In the genomic region with DNA sequence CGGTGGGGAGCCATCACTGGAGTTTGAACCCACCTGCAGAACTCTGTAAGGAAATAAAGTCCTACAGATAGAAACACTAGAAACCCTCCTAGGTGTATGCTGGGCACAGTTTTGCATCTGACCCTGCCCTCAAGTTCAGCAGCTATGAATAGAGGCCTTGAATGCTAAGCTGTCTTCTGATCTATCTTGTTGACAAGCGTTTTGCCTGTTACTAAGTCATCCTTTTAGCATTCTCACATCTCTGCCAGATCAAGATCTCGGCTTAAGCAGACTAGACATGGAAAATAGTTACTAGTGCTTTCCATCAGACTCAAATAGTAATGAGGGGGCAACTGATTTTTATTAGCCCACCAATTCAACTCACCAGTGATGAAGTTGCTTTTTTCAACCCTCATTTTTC, we compare ENCODE assay signal across 21 cellular contexts.
"Had no signal": no experiment of that assay in that cellular context is flagged by ENCODE, and none has a peak within 500 bp of the region (broad histone marks: within the 10 kb centered on the region; RNA-seq: fewer than 3 reads in every experiment).

No MANE protein-coding gene starts in this region.

- H3K4me3 Mint-ChIP-seq: IgD-negative memory B cell had no signal

- H3K4me2 ChIP-seq: SK-N-SH had no signal

- H3K27ac Mint-ChIP-seq: IgD-negative memory B cell had no signal

- DNase-seq: KBM-7, MV-4-11, NCI-H1048, NCI-H1105, NCI-H1417, NCI-H1436 treated with DMSO at 0.1 percent for 48 hours, NCI-H1694, NCI-H2029, NCI-H2081 treated with DMSO at 0.1 percent for 48 hours, NCI-H2171, NCI-H226, NCI-H446, NCI-H510A, NCI-H524 treated with DMSO at 0.1 percent for 48 hours, NCI-H69, NCI-H774, Right ventricle myocardium superior, RPMI8226, SIG-M5, SK-N-SH had no signal

- H3K9ac ChIP-seq: SK-N-SH had no signal

- H3K36me3 Mint-ChIP-seq: IgD-negative memory B cell had no signal

- H3K9me3 ChIP-seq: SK-N-SH had no signal
